In the genomic region with DNA sequence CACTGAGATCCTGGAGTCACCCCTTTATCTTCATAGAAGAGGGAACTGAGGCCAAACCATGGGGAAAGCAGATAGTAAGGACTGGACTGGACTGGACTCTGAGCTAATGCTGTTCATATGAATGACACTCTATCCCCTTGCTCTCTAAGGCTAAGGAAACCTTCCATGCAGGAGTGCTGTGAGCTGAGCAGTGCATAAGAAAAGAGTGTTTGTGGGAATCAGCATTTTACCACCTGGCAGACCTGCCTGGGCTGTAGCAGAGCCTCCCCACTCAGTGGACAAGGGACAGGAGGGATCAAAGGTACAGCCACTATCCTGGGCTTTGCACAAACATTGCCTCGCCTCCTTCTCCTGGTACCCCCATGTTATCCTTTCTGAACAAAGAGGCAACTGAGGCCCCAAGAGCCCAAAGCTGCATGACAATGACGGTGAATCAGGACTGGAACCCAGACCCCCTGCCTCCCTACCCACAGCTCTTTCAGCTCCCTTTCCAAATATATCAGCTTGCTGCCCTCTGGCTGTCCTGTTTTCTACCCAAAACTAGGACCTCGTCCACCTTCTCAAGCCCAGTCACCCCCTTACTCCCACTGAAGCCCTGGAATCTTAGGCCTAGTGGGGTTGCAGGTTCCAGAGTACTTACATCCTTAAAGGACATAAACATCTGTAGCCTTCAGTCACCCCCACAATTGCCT, we compare ENCODE assay signal across 26 cellular contexts.
"Had no signal": no experiment of that assay in that cellular context is flagged by ENCODE, and none has a peak within 500 bp of the region (broad histone marks: within the 10 kb centered on the region; RNA-seq: fewer than 3 reads in every experiment).

No MANE protein-coding gene starts in this region.

- ATAC-seq: esophagus mucosa; heart right ventricle; lower lobe of right lung; psoas muscle; right lobe of liver; stimulated activated memory B cell treated with anti-CD40 and anti-IgM and Interleukin-4, amounts not matched to agents 10 μg/mL and 1 μg/mL and 100 μg/mL, for 72 hours had no signal

- DNase-seq: central memory CD4-positive, alpha-beta T cell; cortex of kidney; dorsolateral prefrontal cortex; effector CD8-positive, alpha-beta T cell; heart right ventricle; hypothalamus; islet precursor cell; left ventricle myocardium inferior; lower lobe of right lung; psoas muscle; retina; right lobe of liver; spleen; stimulated activated CD4-positive, alpha-beta T cell treated with anti-CD3 and anti-CD28 coated beads, Interleukin-15, amount 100 ng/mL, for 24 hours; stimulated activated CD4-positive, alpha-beta T cell treated with anti-CD3 and anti-CD28 coated beads, Interleukin-1b, Interleukin-23, amount 100 ng/mL, for 48 hours; stimulated activated CD4-positive, alpha-beta T cell treated with anti-CD3 and anti-CD28 coated beads, Interleukin-4, amount 100 ng/mL, for 24 hours; testis had no signal

- H3K4me3 Mint-ChIP-seq: memory B cell; mesothelial cell of epicardium; neural crest cell; stimulated activated memory B cell treated with anti-CD40 and anti-IgM and Interleukin-4, amounts not matched to agents 10 μg/mL and 1 μg/mL and 100 μg/mL, for 72 hours; stimulated activated naive CD8-positive, alpha-beta T cell treated with anti-CD3 and anti-CD28 coated beads, Interleukin-15, Interleukin-2, amounts not matched to agents 100 ng/mL and 50 ng/mL, for 24 hours had no signal

- H3K4me1 ChIP-seq: lower lobe of right lung, psoas muscle had no signal

- H3K27me3 ChIP-seq: dorsolateral prefrontal cortex, heart right ventricle, right lobe of liver, testis, tibial nerve had no signal

- H3K4me1 Mint-ChIP-seq: memory B cell; stimulated activated memory B cell treated with anti-CD40 and anti-IgM and Interleukin-4, amounts not matched to agents 10 μg/mL and 1 μg/mL and 100 μg/mL, for 72 hours had no signal

- H3K9ac ChIP-seq: parathyroid adenoma had no signal

- FAIRE-seq: frontal cortex had no signal

- H3K9me3 Mint-ChIP-seq: mesothelial cell of epicardium; neural crest cell; stimulated activated naive CD8-positive, alpha-beta T cell treated with anti-CD3 and anti-CD28 coated beads, Interleukin-15, Interleukin-2, amounts not matched to agents 100 ng/mL and 50 ng/mL, for 24 hours had no signal

- H3K27ac Mint-ChIP-seq: memory B cell; mesothelial cell of epicardium; stimulated activated memory B cell treated with anti-CD40 and anti-IgM and Interleukin-4, amounts not matched to agents 10 μg/mL and 1 μg/mL and 100 μg/mL, for 72 hours; stimulated activated naive CD8-positive, alpha-beta T cell treated with anti-CD3 and anti-CD28 coated beads, Interleukin-15, Interleukin-2, amounts not matched to agents 100 ng/mL and 50 ng/mL, for 24 hours had no signal

- H3K9me3 ChIP-seq: heart right ventricle, left ventricle myocardium inferior, lower lobe of right lung, psoas muscle, right lobe of liver, spleen, testis, tibial nerve had no signal

- H3K27ac ChIP-seq: dorsolateral prefrontal cortex, heart right ventricle, left ventricle myocardium inferior, lower lobe of right lung, parathyroid adenoma, psoas muscle, right lobe of liver, spleen, testis, tibial nerve had no signal

- H3K36me3 ChIP-seq: heart right ventricle, left ventricle myocardium inferior, lower lobe of right lung, right lobe of liver, spleen, tibial nerve had no signal

- H3K4me3 ChIP-seq: dorsolateral prefrontal cortex, heart right ventricle, left ventricle myocardium inferior, lower lobe of right lung, psoas muscle, right lobe of liver, spleen, testis, tibial nerve had no signal

- H3K36me3 Mint-ChIP-seq: memory B cell; mesothelial cell of epicardium; stimulated activated memory B cell treated with anti-CD40 and anti-IgM and Interleukin-4, amounts not matched to agents 10 μg/mL and 1 μg/mL and 100 μg/mL, for 72 hours had no signal
